8 cellular contexts compared by ENCODE assay signal in the genomic region with DNA sequence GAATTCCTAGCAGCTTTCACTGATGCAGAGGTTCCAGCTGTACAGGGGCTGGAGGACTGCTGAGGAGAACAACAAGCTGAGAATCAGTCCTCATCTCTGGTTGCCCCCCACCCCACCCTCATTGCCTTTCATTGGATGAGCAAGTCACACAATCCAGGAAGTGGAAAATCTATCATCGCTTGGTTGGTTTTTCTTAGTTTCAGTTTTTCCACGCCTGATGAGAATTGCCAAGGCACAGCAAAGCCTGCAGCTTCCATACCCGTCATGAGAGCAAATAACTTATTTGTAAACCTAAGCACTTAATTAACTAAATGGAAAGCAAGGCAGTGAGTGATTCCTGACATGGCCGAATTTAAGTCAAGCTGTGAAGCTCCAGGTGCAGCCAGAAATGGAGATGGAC. TPM values are rescaled to one million over a fixed set of nuclear protein-coding genes. Genes with fewer than 3 reads are reported as not detected.
DNase-seq lines count a peak whose midpoint lies in the region; ATAC-seq, FAIRE-seq and TF ChIP-seq lines count a peak whose summit lies in the region.

No MANE protein-coding gene starts in this region.

- peak overlapping the region; percentile 6 for H3K27ac ChIP-seq in fibroblast of lung (ENCODE audit: insufficient read depth, low read length)

- no peak overlapping the region for H3K9ac ChIP-seq in fibroblast of lung (ENCODE audit: insufficient read depth, low read length)

- peak; percentile 62 for FAIRE-seq in GM18507 (lab: Jason Lieb, UNC)

- H3K4me3 ChIP-seq in fibroblast of lung (replicated peaks in 1 of 4; ENCODE audit: control extremely low read depth in 1 of 4, insufficient read depth in 1 of 4, low read depth in 3 of 4, low read length in 4 of 4), result peak overlapping the region in 3 of 4 experiments; percentile 20 to 46 (median 45)

- peak overlapping the region; percentile 85 for H3K4me2 ChIP-seq in fibroblast of lung (ENCODE audit: extremely low read depth, insufficient read depth, low read length)

- H3K4me1 ChIP-seq in fibroblast of lung (ENCODE audit: control insufficient read depth, extremely low read depth, insufficient read depth, low read length), result no peaks in the 10 kb centered on the region

- H3K27me3 ChIP-seq in fibroblast of lung (ENCODE audit: control insufficient read depth, insufficient read depth, low read length), result no peaks in the 10 kb centered on the region

- no peak for TF ChIP-seq CTCF in fibroblast of lung (conservative IDR thresholded peaks at IDR 0.05 in 1 of 2, IDR thresholded peaks at IDR 0.05 in 1 of 2; ENCODE audit: low read depth in 1 of 2, low read length in 2 of 2)

- no peak for ATAC-seq in GM18519 (IDR thresholded peaks at IDR 0.05; ENCODE audit: low FRiP score, unreplicated experiment)

- DNase-seq in GM18507 (ENCODE audit: extremely low spot score, insufficient read length, low read depth) (no peak), fibroblast of lung (ENCODE audit: low read depth in 2 of 2) (peak in 1 of 2 donors; percentile 44), cerebellar cortex (ENCODE audit: low spot score) (no peak), posterior cingulate gyrus (no peak), HT-29 (ENCODE audit: low spot score) (no peak)
- peak; percentile 39 for DNase-seq in activated CD4-positive, alpha-beta T cell treated with anti-CD3 and anti-CD28 coated beads for 48 hours
- peak in 2 of 3 experiments; percentile 5 to 9 for DNase-seq in stimulated activated CD4-positive, alpha-beta T cell treated with anti-CD3 and anti-CD28 coated beads, TNF-alpha, amount 100 ng/mL, for 4 hours (ENCODE audit: low read depth in 3 of 3)

- peak overlapping the region; percentile 64 for H2AFZ ChIP-seq in fibroblast of lung (ENCODE audit: low read length)

- H3K9me3 ChIP-seq in fibroblast of lung (ENCODE audit: control insufficient read depth, insufficient read depth, low read depth, low read length), result no peaks in the 10 kb centered on the region

- H4K20me1 ChIP-seq in fibroblast of lung (ENCODE audit: control insufficient read depth, extremely low read depth, insufficient read depth, low read length), result no peaks in the 10 kb centered on the region

- no peaks in the 10 kb centered on the region for H3K79me2 ChIP-seq in fibroblast of lung (ENCODE audit: control insufficient read depth, insufficient read depth, low read length)

- intact Hi-C loops in posterior cingulate gyrus (cut with DNase I), result no loop called here

- H3K36me3 ChIP-seq in fibroblast of lung (ENCODE audit: control insufficient read depth, insufficient read depth, low read length), result no peaks in the 10 kb centered on the region

RNA-seq across cellular contexts. Expression of a gene that starts 21.4 kb away (rescaled TPM):
- 3.1 and 4.0 TPM in 2 replicates for total RNA-seq in fibroblast of lung
- polyA plus RNA-seq in fibroblast of lung, result 0.51 and 0.82 TPM in 2 replicates
- polyA plus RNA-seq in fibroblast of lung (2012), result 0.81 and 1.3 TPM in 2 replicates
- 0.67 TPM in 1 of 2 replicates, not detected in the other for polyA minus RNA-seq in fibroblast of lung (ENCODE audit: low replicate concordance)
- total RNA-seq in HT-29 (2014; rRNA removed; shearing (Covaris generic)), result not detected in 2 replicates

Comparison
In these comparisons a context has a peak if more than half of its experiments do, and no peak if none do; other contexts are left out.
1. DNase-seq: peak in activated CD4-positive, alpha-beta T cell treated with anti-CD3 and anti-CD28 coated beads for 48 hours (single experiment) and stimulated activated CD4-positive, alpha-beta T cell treated with anti-CD3 and anti-CD28 coated beads, TNF-alpha, amount 100 ng/mL, for 4 hours (2 of 3); none in GM18507 (single experiment), cerebellar cortex (single experiment), posterior cingulate gyrus (0 of 10) and HT-29 (single experiment).